Comparison of ENCODE assay signal across 11 cellular contexts in genomic region chr17:74768763-74769114, GRCh38. TPM values are rescaled to one million over a fixed set of nuclear protein-coding genes. Genes with fewer than 3 reads are reported as not detected.
A peak's percentile ranks its signal among the peaks of the same experiment; 100 is the strongest.
DNase-seq lines count a peak whose midpoint lies in the region; ATAC-seq and TF ChIP-seq lines count a peak whose summit lies in the region.
"Had no signal": no experiment of that assay in that cellular context is flagged by ENCODE, and none has a peak within 500 bp of the region (broad histone marks: within the 10 kb centered on the region; RNA-seq: fewer than 3 reads in every experiment).

No MANE protein-coding gene starts in this region.

- TF ChIP-seq CTCF in CD4-positive, alpha-beta T cell (IDR thresholded peaks at IDR 0.05), result no peak
- no peak for TF ChIP-seq CTCF in endothelial cell (IDR thresholded peaks at IDR 0.05; ENCODE audit: unreplicated experiment)

- no peak overlapping the region for H2BK5ac ChIP-seq in neuronal stem cell (ENCODE audit: low read length)

- no peaks in the 10 kb centered on the region for H3K27me3 ChIP-seq in CD4-positive, alpha-beta T cell (ENCODE audit: control insufficient read depth, insufficient read depth, low read length)
- H3K27me3 ChIP-seq in neuronal stem cell (ENCODE audit: control insufficient read depth in 3 of 3, insufficient read depth in 3 of 3, low read depth in 1 of 3, low read length in 3 of 3) (no peaks in the 10 kb centered on the region), HAP-1 (ENCODE audit: low read depth) (no peaks in the 10 kb centered on the region)

- no peaks in the 10 kb centered on the region for H3K9me3 Mint-ChIP-seq in CD4-positive, alpha-beta T cell
- H3K9me3 Mint-ChIP-seq in T-cell, result no peaks in the 10 kb centered on the region
- H3K9me3 Mint-ChIP-seq in endothelial cell (ENCODE audit: unreplicated experiment), result no peaks in the 10 kb centered on the region

- no peak for ATAC-seq in CD4-positive, alpha-beta T cell (ENCODE audit: poor library complexity)
- ATAC-seq in T-cell (replicated peaks in 1 of 4) (no peak), GM21423 (IDR thresholded peaks at IDR 0.05; ENCODE audit: unreplicated experiment) (no peak)

- H4K91ac ChIP-seq in neuronal stem cell (ENCODE audit: low read depth, low read length, poor library complexity), result no peak overlapping the region

- peaks cover 11 to 12% of the 10 kb centered on the region in 2 donors for H3K4me1 ChIP-seq in neuronal stem cell (ENCODE audit: control insufficient read depth in 2 of 2, insufficient read depth in 1 of 2, low read depth in 1 of 2, low read length in 2 of 2)
- H3K4me1 ChIP-seq in HAP-1, result no peaks in the 10 kb centered on the region

- WGBS in neuronal stem cell (ENCODE audit: extremely low coverage in 2 of 2, insufficient read length in 2 of 2, insufficient replicate concordance in 1 of 2), 2 donors, result no CpG with 5 or more reads among the region's 7 CpGs

- H3K4me3 ChIP-seq in neuronal stem cell (ENCODE audit: low read length in 2 of 2) (no peak overlapping the region), HAP-1 (no peak overlapping the region)
- H3K4me3 ChIP-seq: coronary artery had no signal

- intact Hi-C loops in CD4-positive, alpha-beta T cell (cut with DNase I, micrococcal nuclease), result no loop called here

- peak overlapping the region; percentile 5 for H3K18ac ChIP-seq in neuronal stem cell (ENCODE audit: low read length)

- H3K36me3 ChIP-seq in neuronal stem cell (replicated peaks in 1 of 2; ENCODE audit: control insufficient read depth in 2 of 2, insufficient read depth in 2 of 2, low read length in 2 of 2) (peaks cover 32 to 79% of the 10 kb centered on the region in 2 donors), HAP-1 (replicated peaks) (peaks cover 35% of the 10 kb centered on the region)

- no peak for DNase-seq in CD4-positive, alpha-beta T cell
- DNase-seq in T-cell, result no peak
- no peak for DNase-seq in endothelial cell (ENCODE audit: low spot score)
- DNase-seq in neuronal stem cell (ENCODE audit: low spot score), result no peak
- DNase-seq in NK-92 (lab: John Stamatoyannopoulos, UW; ENCODE audit: unreplicated experiment), result no peak
- no peak for DNase-seq in HAP-1 (ENCODE audit: low spot score in 2 of 2)
- no peak for DNase-seq in effector CD8-positive, alpha-beta T cell (lab: John Stamatoyannopoulos, UW)
- DNase-seq: activated CD4-positive, alpha-beta T cell treated with anti-CD3 and anti-CD28 coated beads, Interleukin-2, amount 50 U/mL, for 4 hours; NCI-H1417 had no signal

- no peak overlapping the region for H2BK15ac ChIP-seq in neuronal stem cell (ENCODE audit: low read length)

- POLR2A ChIA-PET in CD4-positive, alpha-beta T cell (lab: Charles Lee), result interaction anchor here (1.2 to 3.7 kb wide), 5 partner anchors 11 to 111 kb away, joined by 4 to 35 read pairs (median 22); partner anchors contain the start of genes NHERF1 and RAB37
- POLR2A ChIA-PET in T-cell (lab: Charles Lee), result no interaction called here

- H3K79me1 ChIP-seq in neuronal stem cell (ENCODE audit: low read depth, low read length), result peaks cover 3% of the 10 kb centered on the region

- no peak overlapping the region for H3K9ac ChIP-seq in neuronal stem cell (ENCODE audit: low read depth, low read length, poor library complexity)

- peaks cover 86% of the 10 kb centered on the region for H3K36me3 Mint-ChIP-seq in CD4-positive, alpha-beta T cell (ENCODE audit: low read depth)
- H3K36me3 Mint-ChIP-seq in T-cell (peaks cover 40% of the 10 kb centered on the region), endothelial cell (ENCODE audit: low read depth, unreplicated experiment) (peaks cover 20% of the 10 kb centered on the region)

- peak overlapping the region; percentile 31 for H3K27ac ChIP-seq in CD4-positive, alpha-beta T cell (ENCODE audit: low read depth, low read length)
- H3K27ac ChIP-seq in neuronal stem cell (replicated peaks; ENCODE audit: low read length), result no peak overlapping the region

- no peak overlapping the region for H3K14ac ChIP-seq in neuronal stem cell (ENCODE audit: low read length)

- CTCF ChIA-PET in CD4-positive, alpha-beta T cell (lab: Charles Lee), result interaction anchor here (1.3 to 3.2 kb wide), 3 partner anchors 20 to 111 kb away, joined by 4 to 29 read pairs (median 23); partner anchors contain the start of gene RAB37
- CTCF ChIA-PET in T-cell (lab: Charles Lee), result interaction anchor here (1.0 to 2.7 kb wide), 3 partner anchors 17 to 31 kb away, joined by 3 to 19 read pairs (median 5); partner anchors contain the start of gene RAB37 (in 1 of the 2)

- H2AK5ac ChIP-seq in neuronal stem cell (ENCODE audit: low read depth, low read length), result no peak overlapping the region

- H2BK120ac ChIP-seq in neuronal stem cell (ENCODE audit: low read depth, low read length), result no peak overlapping the region

- H3K27me3 Mint-ChIP-seq in CD4-positive, alpha-beta T cell, result no peaks in the 10 kb centered on the region
- no peaks in the 10 kb centered on the region for H3K27me3 Mint-ChIP-seq in T-cell
- peaks cover 8% of the 10 kb centered on the region for H3K27me3 Mint-ChIP-seq in endothelial cell (ENCODE audit: unreplicated experiment)

- H3K4ac ChIP-seq in neuronal stem cell (ENCODE audit: low read length), result no peak overlapping the region

- no peak overlapping the region for H3K4me2 ChIP-seq in neuronal stem cell (ENCODE audit: insufficient read depth, low read length, poor library complexity, severe bottlenecking)

- H3K4me1 Mint-ChIP-seq in CD4-positive, alpha-beta T cell (ENCODE audit: low read depth), result peaks cover 25% of the 10 kb centered on the region
- H3K4me1 Mint-ChIP-seq in T-cell, result peaks cover 31 to 43% (median 38%) of the 10 kb centered on the region in 3 donors
- H3K4me1 Mint-ChIP-seq in endothelial cell (ENCODE audit: unreplicated experiment), result peaks cover 1% of the 10 kb centered on the region

- H3K27ac Mint-ChIP-seq in CD4-positive, alpha-beta T cell, result peak overlapping the region; percentile 81
- peak overlapping the region; percentile 68 to 72 for H3K27ac Mint-ChIP-seq in T-cell
- no peak overlapping the region for H3K27ac Mint-ChIP-seq in endothelial cell (ENCODE audit: unreplicated experiment)

- no peak overlapping the region for H3K4me3 Mint-ChIP-seq in CD4-positive, alpha-beta T cell
- no peak overlapping the region for H3K4me3 Mint-ChIP-seq in T-cell
- peak overlapping the region; percentile 69 for H3K4me3 Mint-ChIP-seq in endothelial cell (ENCODE audit: unreplicated experiment)

- H2AFZ ChIP-seq in neuronal stem cell (ENCODE audit: low read length), result no peak overlapping the region

- no peak overlapping the region for H4K8ac ChIP-seq in neuronal stem cell (ENCODE audit: low read depth, low read length)

- no peak overlapping the region for H2BK12ac ChIP-seq in neuronal stem cell (ENCODE audit: low read length)

- in situ Hi-C loops in HAP-1 (cut with MboI; ENCODE audit: low sequenced_read_pairs), result no loop called here

- H3K23ac ChIP-seq in neuronal stem cell (ENCODE audit: low read depth, low read length, poor library complexity), result no peak overlapping the region

- no peaks in the 10 kb centered on the region for H3K9me3 ChIP-seq in CD4-positive, alpha-beta T cell (ENCODE audit: control insufficient read depth, low read length)
- no peaks in the 10 kb centered on the region for H3K9me3 ChIP-seq in neuronal stem cell (replicated peaks in 1 of 2; ENCODE audit: control insufficient read depth in 2 of 2, insufficient read depth in 1 of 2, low read depth in 1 of 2, low read length in 2 of 2)
- H3K9me3 ChIP-seq in HAP-1, result no peaks in the 10 kb centered on the region

RNA-seq across cellular contexts. Expression of gene NAT9, which starts 7.4 kb away (rescaled TPM):
- 10 to 100 TPM; 34.6 to 38.2 TPM for total RNA-seq in CD4-positive, alpha-beta T cell
- total RNA-seq in T-cell (10 to 100 TPM; 37.2 to 74.4 (median 71.9) TPM), endothelial cell (ENCODE audit: unreplicated experiment) (50.1 TPM)
- polyA plus RNA-seq in neuronal stem cell (2013, experiment 1 of 2), result 38.7 TPM
- polyA plus RNA-seq in neuronal stem cell (2013, experiment 2 of 2), result 39.5 TPM

RNA-seq across cellular contexts. Expression of gene NHERF1, which starts 20.3 kb away (rescaled TPM):
- total RNA-seq in CD4-positive, alpha-beta T cell, result 10 to 100 TPM; 68.4 to 72.4 TPM
- 100 to 1,000 TPM; 104 to 260 (median 223) TPM for total RNA-seq in T-cell
- total RNA-seq in endothelial cell (ENCODE audit: unreplicated experiment), result 30.5 TPM
- polyA plus RNA-seq in neuronal stem cell (2013, experiment 1 of 2), result 67.4 TPM
- 67.1 TPM for polyA plus RNA-seq in neuronal stem cell (2013, experiment 2 of 2)

RNA-seq across cellular contexts. Expression of gene RAB37, which starts 31.7 kb away (rescaled TPM):
- total RNA-seq in CD4-positive, alpha-beta T cell, result 10 to 100 TPM; 19.0 to 21.1 TPM
- 10 to 100 TPM; 31.2 to 73.4 (median 40.7) TPM for total RNA-seq in T-cell
- total RNA-seq in endothelial cell (ENCODE audit: unreplicated experiment), result 2.5 TPM
- 1.6 TPM for polyA plus RNA-seq in neuronal stem cell (2013, experiment 1 of 2)
- polyA plus RNA-seq in neuronal stem cell (2013, experiment 2 of 2), result 1.4 TPM

RNA-seq across cellular contexts. Expression of gene CD300LF, which starts 56.0 kb away (rescaled TPM):
- 1 to 10 TPM in 1 of 2 experiments, under 1 TPM in 1; 0.39 to 1.0 TPM for total RNA-seq in CD4-positive, alpha-beta T cell
- total RNA-seq in T-cell (under 1 TPM in 1 of 5 donors, not detected in 4; 0.25 TPM), endothelial cell (ENCODE audit: unreplicated experiment) (not detected)
- polyA plus RNA-seq in neuronal stem cell (2013, experiment 1 of 2), result not detected
- not detected for polyA plus RNA-seq in neuronal stem cell (2013, experiment 2 of 2)
